In the genomic region with DNA sequence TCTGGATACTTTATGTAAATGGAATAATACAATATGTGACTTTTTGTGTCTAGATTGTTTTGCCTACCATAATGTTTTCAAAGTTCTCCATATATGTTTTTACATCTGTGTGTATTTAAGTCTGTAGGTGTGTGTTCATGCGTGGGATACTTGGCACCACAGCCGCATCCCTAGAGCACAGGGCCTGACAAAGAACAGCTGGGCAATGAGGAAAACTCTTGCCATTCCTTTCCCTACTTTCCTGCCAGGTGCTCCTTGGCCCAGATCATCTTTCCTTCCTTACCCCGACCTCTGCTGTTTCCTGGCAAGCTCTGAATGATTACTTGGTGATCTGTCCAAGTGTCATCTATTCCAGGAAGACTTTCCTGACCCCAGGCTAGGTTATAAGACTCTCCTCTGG, we compare ENCODE assay signal across 24 cellular contexts.
"Had no signal": no experiment of that assay in that cellular context is flagged by ENCODE, and none has a peak within 500 bp of the region (broad histone marks: within the 10 kb centered on the region; RNA-seq: fewer than 3 reads in every experiment).

No MANE protein-coding gene starts in this region.

- ATAC-seq: activated CD4-positive, alpha-beta T cell treated with anti-CD3 and anti-CD28 coated beads for 36 hours; activated T-cell treated with anti-CD3 and anti-CD28 coated beads, Interleukin-2, amount 50 U/mL, for 72 hours; esophagus mucosa had no signal

- H3K27ac ChIP-seq: brain microvascular endothelial cell, coronary artery, dorsolateral prefrontal cortex had no signal

- H3K4me3 ChIP-seq: coronary artery, dorsolateral prefrontal cortex had no signal

- H3K36me3 ChIP-seq: brain microvascular endothelial cell had no signal

- DNase-seq: activated CD4-positive, alpha-beta memory T cell treated with anti-CD3 and anti-CD28 coated beads, Interleukin-2, amount 10 ng/mL, durations not matched to agents 7 days and 5 days; activated CD4-positive, alpha-beta T cell treated with anti-CD3 and anti-CD28 coated beads for 36 hours; activated CD4-positive, alpha-beta T cell treated with anti-CD3 and anti-CD28 coated beads, Interleukin-2, amount 10 ng/mL, durations not matched to agents 7 days and 5 days; activated CD4-positive, alpha-beta T cell treated with anti-CD3 and anti-CD28 coated beads, Interleukin-2, amount 50 U/mL, for 4 hours; activated CD4-positive, CD25-positive, alpha-beta regulatory T cell; activated CD4-positive, CD25-positive, alpha-beta regulatory T cell treated with anti-CD3 and anti-CD28 coated beads, Interleukin-2, amount 50 U/mL, for 72 hours; activated CD8-positive, alpha-beta memory T cell treated with anti-CD3 and anti-CD28 coated beads, Interleukin-2, amount 50 U/mL, for 48 hours; activated gamma-delta T cell; activated naive CD4-positive, alpha-beta T cell; activated naive CD4-positive, alpha-beta T cell treated with anti-CD3 and anti-CD28 coated beads, Interleukin-2, amount 50 U/mL, for 16 hours; activated T-cell treated with anti-CD3 and anti-CD28 coated beads for 4 hours; activated T-cell treated with anti-CD3 and anti-CD28 coated beads, Interleukin-2, amount 50 U/mL, for 24 hours; activated T-cell treated with anti-CD3 and anti-CD28 coated beads, Interleukin-2, amount 50 U/mL, for 72 hours; amniotic stem cell; anterior cingulate cortex; brain microvascular endothelial cell; dorsolateral prefrontal cortex; effector memory CD4-positive, alpha-beta T cell; endodermal cell; foreskin fibroblast; head of caudate nucleus; T-helper 2 cell had no signal

- H3K27me3 ChIP-seq: brain microvascular endothelial cell, dorsolateral prefrontal cortex had no signal
